ENCODE assay signal across 17 cellular contexts in the genomic region with DNA sequence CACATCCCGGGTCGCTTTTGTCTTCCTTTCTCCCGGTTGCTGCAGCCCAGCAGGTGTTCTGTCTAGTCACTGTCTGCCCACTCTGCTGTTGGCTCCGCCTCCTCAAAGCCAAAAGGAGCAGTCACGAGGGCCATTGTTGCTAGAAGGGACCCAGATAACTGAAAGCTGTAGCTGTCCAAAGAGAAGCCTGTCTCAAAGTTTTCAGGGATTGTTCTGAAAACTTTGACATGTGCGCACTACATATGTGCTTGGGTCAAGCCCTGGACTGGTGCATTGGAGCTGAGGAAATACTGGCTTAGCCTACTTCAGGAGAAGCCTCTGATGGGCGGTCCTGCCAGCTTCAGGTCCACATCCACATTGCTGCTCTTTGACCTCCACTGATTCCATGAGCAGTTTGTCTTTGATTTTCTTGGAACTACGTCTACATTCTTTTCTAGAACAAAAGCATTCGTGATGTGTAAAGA. TPM values are rescaled to one million over a fixed set of nuclear protein-coding genes. Genes with fewer than 3 reads are reported as not detected.
DNase-seq lines count a peak whose midpoint lies in the region; ATAC-seq and TF ChIP-seq lines count a peak whose summit lies in the region.
"Had no signal": no experiment of that assay in that cellular context is flagged by ENCODE, and none has a peak within 500 bp of the region (broad histone marks: within the 10 kb centered on the region; RNA-seq: fewer than 3 reads in every experiment).

No MANE protein-coding gene starts in this region.

- H3K56ac ChIP-seq in H9 (ENCODE audit: insufficient read length, low read depth, low read length): no peak overlapping the region

- no peaks in the 10 kb centered on the region for H3K23me2 ChIP-seq in H9 (ENCODE audit: insufficient read length, low read depth, low read length, poor library complexity, severe bottlenecking)

- no peak overlapping the region for H2BK12ac ChIP-seq in H9 (ENCODE audit: insufficient read length, low read depth, low read length)

- H3K9me3 ChIP-seq in H9 (ENCODE audit: control insufficient read depth, low read depth, low read length): no peaks in the 10 kb centered on the region
- H3K9me3 ChIP-seq in NT2/D1 (ENCODE audit: insufficient read depth, low read length): no peaks in the 10 kb centered on the region
- H3K9me3 ChIP-seq: breast epithelium had no signal

- no peak overlapping the region for H3K18ac ChIP-seq in H9 (ENCODE audit: insufficient read length, low read depth, low read length)

- no peak overlapping the region for H3T11ph ChIP-seq in H9 (ENCODE audit: low read length)

- no peak overlapping the region for H3K9ac ChIP-seq in H9 (ENCODE audit: extremely low read depth, insufficient read length, low read length)
- no peak overlapping the region for H3K9ac ChIP-seq in NT2/D1 (ENCODE audit: insufficient read length, low read depth)

- H3K14ac ChIP-seq in H9 (ENCODE audit: insufficient read depth, low read length): no peak overlapping the region

- H2BK20ac ChIP-seq in H9 (ENCODE audit: low read depth, low read length, poor library complexity, severe bottlenecking): no peak overlapping the region

- TF ChIP-seq CTCF in H9 (conservative IDR thresholded peaks at IDR 0.05): no peak

- no peak overlapping the region for H4K8ac ChIP-seq in H9 (replicated peaks; ENCODE audit: insufficient read length, low read depth, low read length)

- H3K27me3 ChIP-seq in ACC112 (ENCODE audit: insufficient read depth, low read length) (no peaks in the 10 kb centered on the region), H9 (ENCODE audit: insufficient read depth, low read length) (no peaks in the 10 kb centered on the region), NT2/D1 (ENCODE audit: insufficient read depth, insufficient read length) (no peaks in the 10 kb centered on the region)
- H3K27me3 ChIP-seq: breast epithelium had no signal

- H3K79me2 ChIP-seq in ACC112 (ENCODE audit: control insufficient read depth, insufficient read depth, low read length, unreplicated experiment): no peaks in the 10 kb centered on the region
- H3K79me2 ChIP-seq in H9 (ENCODE audit: insufficient read depth, low read length): no peaks in the 10 kb centered on the region

- no peak overlapping the region for H3K4ac ChIP-seq in H9 (ENCODE audit: low read depth, low read length)

- H4K91ac ChIP-seq in H9 (ENCODE audit: insufficient read length, low read depth, low read length): no peak overlapping the region

- H4K20me1 ChIP-seq in H9 (ENCODE audit: control insufficient read depth, insufficient read depth, insufficient read length): no peaks in the 10 kb centered on the region

- DNase-seq in H9: peak; percentile 87
- peak; percentile 77 for DNase-seq in NT2/D1 (ENCODE audit: low read depth, low spot score)
- DNase-seq in glomerular visceral epithelial cell (ENCODE audit: extremely low spot score): peak; percentile 7
- no peak for DNase-seq in H4 (ENCODE audit: low spot score)
- no peak for DNase-seq in UCSD-AML1 (lab: John Stamatoyannopoulos, UW; ENCODE audit: unreplicated experiment)
- no peak for DNase-seq in GF-D8 (lab: John Stamatoyannopoulos, UW)
- DNase-seq: hippocampal formation; NCI-H2171 treated with DMSO at 0.1 percent for 48 hours; stimulated activated CD4-positive, alpha-beta T cell treated with anti-CD3 and anti-CD28 coated beads, Interleukin-2, amount 100 ng/mL, for 48 hours; stimulated activated naive CD4-positive, alpha-beta T cell treated with Interleukin-2 at 50 U/mL for 16 hours had no signal

- peaks cover 10 to 13% of the 10 kb centered on the region in 2 experiments for H3K4me1 Mint-ChIP-seq in H9
- H3K4me1 Mint-ChIP-seq: B cell had no signal

- no peak overlapping the region for H3K4me3 Mint-ChIP-seq in H9
- H3K4me3 Mint-ChIP-seq: B cell, IgD-negative memory B cell had no signal

- H3K27ac ChIP-seq in ACC112 (ENCODE audit: low read depth, low read length): no peak overlapping the region
- no peak overlapping the region for H3K27ac ChIP-seq in H9 (ENCODE audit: insufficient read length, low read depth, low read length)
- H3K27ac ChIP-seq: breast epithelium had no signal

- no peak overlapping the region for H2BK120ac ChIP-seq in H9 (ENCODE audit: low read depth, low read length, poor library complexity, severe bottlenecking)

- no peak overlapping the region for H4K5ac ChIP-seq in H9 (ENCODE audit: insufficient read length, low read depth, low read length)

- no CpG with 5 or more reads among the region's 9 CpGs for WGBS in H9 (ENCODE audit: extremely low coverage, insufficient read length, low lambda C conversion rate)

- no peak overlapping the region for H3K23ac ChIP-seq in H9 (ENCODE audit: insufficient read length, low read depth, low read length)

- H2AFZ ChIP-seq in ACC112 (ENCODE audit: low read length, unreplicated experiment): peak overlapping the region; percentile 52
- peak overlapping the region; percentile 3 for H2AFZ ChIP-seq in H9 (ENCODE audit: low read length)

- peak overlapping the region in 1 of 3 experiments; percentile 25; a peak in 1 of 7 replicates for H3K27ac Mint-ChIP-seq in H9
- H3K27ac Mint-ChIP-seq: B cell, IgD-negative memory B cell had no signal

- H3K36me3 Mint-ChIP-seq in H9 (ENCODE audit: insufficient read depth in 1 of 3, low read depth in 3 of 3): peaks cover 0 to 2% (median 0%) of the 10 kb centered on the region in 3 experiments; a peak in 2 of 7 replicates
- H3K36me3 Mint-ChIP-seq: IgD-negative memory B cell had no signal

- peaks cover 4 to 7% of the 10 kb centered on the region in 2 experiments; a peak in 4 of 5 replicates for H3K9me3 Mint-ChIP-seq in H9

- H3K36me3 ChIP-seq in ACC112 (ENCODE audit: insufficient read depth, low read length): no peaks in the 10 kb centered on the region
- no peaks in the 10 kb centered on the region for H3K36me3 ChIP-seq in NT2/D1 (ENCODE audit: insufficient read depth, insufficient read length, low read length)
- H3K36me3 ChIP-seq: breast epithelium had no signal

- no peak overlapping the region for H3K4me3 ChIP-seq in ACC112 (ENCODE audit: low read depth, low read length)
- H3K4me3 ChIP-seq in NT2/D1 (ENCODE audit: insufficient read length, low read depth): no peak overlapping the region
- H3K4me3 ChIP-seq: breast epithelium had no signal

- H3K4me1 ChIP-seq in ACC112 (ENCODE audit: control insufficient read depth, insufficient read depth, low read length, unreplicated experiment): peaks cover 30% of the 10 kb centered on the region
- H3K4me1 ChIP-seq in H9 (ENCODE audit: insufficient read depth, low read length): 0 out of 2 replicates have a peak, but pooled peaks cover under 1% of the 10 kb centered on the region
- no peaks in the 10 kb centered on the region for H3K4me1 ChIP-seq in NT2/D1 (ENCODE audit: insufficient read depth, insufficient read length)
- H3K4me1 ChIP-seq: breast epithelium had no signal

- no peak overlapping the region for H2BK5ac ChIP-seq in H9 (ENCODE audit: insufficient read length, low read length)

- H2AK5ac ChIP-seq in H9 (ENCODE audit: insufficient read length, low read length): no peak overlapping the region

- no peaks in the 10 kb centered on the region; the same call in 1 of the 2 replicates for H3K27me3 Mint-ChIP-seq in H9 (ENCODE audit: low read depth)

- no peak overlapping the region for H3K4me2 ChIP-seq in H9 (ENCODE audit: insufficient read depth, insufficient read length, low read length)

- no peak overlapping the region for H2BK15ac ChIP-seq in H9 (ENCODE audit: low read depth, low read length)

- no peak for ATAC-seq in HG03280 (IDR thresholded peaks at IDR 0.05; ENCODE audit: unreplicated experiment)
- ATAC-seq: Right ventricle myocardium inferior had no signal

- H3K79me1 ChIP-seq in H9 (ENCODE audit: insufficient read depth, low read depth, low read length, poor library complexity, severe bottlenecking): no peaks in the 10 kb centered on the region

RNA-seq across cellular contexts. Expression of a gene that starts 8.8 kb away (rescaled TPM):
- total RNA-seq in H9 (2021): not detected in 2 replicates
- total RNA-seq in H4 (2014; rRNA removed; shearing (Covaris generic)): not detected in 2 replicates
- total RNA-seq: B cell, breast epithelium, pulmonary artery endothelial cell, Right ventricle myocardium inferior had no signal

RNA-seq across cellular contexts. Expression of a gene that starts 45.4 kb away (rescaled TPM):
- total RNA-seq in H9 (2021): not detected in 2 replicates
- total RNA-seq in H4 (2014; rRNA removed; shearing (Covaris generic)): 3.0 TPM in 1 of 2 replicates, not detected in the other

Comparison
In these comparisons a context has a peak if more than half of its experiments do, and no peak if none do; other contexts are left out.
1. DNase-seq: peak in H9 (single experiment), NT2/D1 (single experiment) and glomerular visceral epithelial cell (single experiment); none in H4 (single experiment), UCSD-AML1 (single experiment) and GF-D8 (single experiment).